ENCODE assay signal across 8 cellular contexts in genomic region chr16:31032736-31033708, GRCh38. TPM values are rescaled to one million over a fixed set of nuclear protein-coding genes. Genes with fewer than 3 reads are reported as not detected.
DNase-seq lines count a peak whose midpoint lies in the region; ATAC-seq, FAIRE-seq and TF ChIP-seq lines count a peak whose summit lies in the region.

STX4 (plus strand) TSS chr16:31033558; CDS start chr16:31033806, 248 bp downstream.

- H3K27ac ChIP-seq in pancreas, result peak within 1 kb of the TSS; percentile 85 to 96 (median 90)
- peak within 1 kb of the TSS; percentile 92 to 93 for H3K27ac ChIP-seq in tibial artery

- TF ChIP-seq CTCF in GM10266 (IDR thresholded peaks at IDR 0.05; ENCODE audit: control insufficient read depth, insufficient read depth, low read depth, missing control alignments) (no peak), pancreas (IDR thresholded peaks at IDR 0.05) (no peak), tibial artery (IDR thresholded peaks at IDR 0.05) (peak in 1 of 2 experiments; percentile 5)

- intact Hi-C loops in Right ventricle myocardium inferior (cut with DNase I), result loop anchor here (5.0 kb wide), 1 partner anchor 76 kb away; the partner anchor contains the start of gene SETD1A
- intact Hi-C loops in pancreas (cut with DNase I), result no loop called here
- intact Hi-C loops in tibial artery (cut with DNase I; ENCODE audit: low total_unique reads), result loop anchor here (5.0 kb wide), 1 partner anchor 36 kb away; no protein-coding TSS in a partner anchor

- H3K9me3 ChIP-seq in pancreas (no peaks in the 10 kb centered on the region), tibial artery (no peaks in the 10 kb centered on the region)

- H3K27me3 ChIP-seq in pancreas, result no peaks in the 10 kb centered on the region
- H3K27me3 ChIP-seq in tibial artery, result no peaks in the 10 kb centered on the region

- ATAC-seq in HG02678 (IDR thresholded peaks at IDR 0.05; ENCODE audit: unreplicated experiment), result peak; percentile 77
- peak; percentile 95 for ATAC-seq in Right ventricle myocardium inferior
- peak; percentile 94 to 98 (median 95) for ATAC-seq in pancreas

- peak within 1 kb of the TSS; percentile 82 to 99 (median 96) for H3K4me3 ChIP-seq in pancreas
- H3K4me3 ChIP-seq in tibial artery, result peak within 1 kb of the TSS; percentile 83 to 99

- H3K4me1 ChIP-seq in pancreas (peaks cover 4 to 5% (median 4%) of the 10 kb centered on the region in 3 donors), tibial artery (peaks cover 0 to 22% (median 12%) of the 10 kb centered on the region in 4 donors)

- FAIRE-seq in pancreas (lab: Jason Lieb, UNC), result no peak

- WGBS in pancreas, 2 donors, result 0% methylated on average over 74 to 75 of the region's 75 CpGs

- DNase-seq in GM10266 (ENCODE audit: extremely low spot score), result peak; percentile 95
- DNase-seq in NCI-H128 (lab: John Stamatoyannopoulos, UW; ENCODE audit: unreplicated experiment), result peak; percentile 83
- peak; percentile 90 to 93 for DNase-seq in SW 1271 (lab: John Stamatoyannopoulos, UW)
- peak; percentile 93 for DNase-seq in activated naive CD8-positive, alpha-beta T cell treated with anti-CD3 and anti-CD28 coated beads, Interleukin-2, amount 50 U/mL, for 16 hours (ENCODE audit: low read depth, low spot score)
- peak; percentile 99 for DNase-seq in Right ventricle myocardium inferior (ENCODE audit: missing footprints)
- DNase-seq in pancreas, result peak; percentile 96 to 99 (median 98)
- DNase-seq in tibial artery, result peak; percentile 97 to 98

- H3K36me3 ChIP-seq in pancreas (peaks cover 0 to 4% (median 4%) of the 10 kb centered on the region in 3 donors), tibial artery (peaks cover 2 to 25% (median 21%) of the 10 kb centered on the region in 3 donors)

RNA-seq across cellular contexts. Expression of gene STX4, which starts in this region (rescaled TPM):
- 42.3 TPM for total RNA-seq in Right ventricle myocardium inferior
- 10 to 100 TPM; 22.2 to 48.9 (median 26.9) TPM for total RNA-seq in pancreas
- polyA plus RNA-seq in pancreas, result 10 to 100 TPM; 91.8 to 94.4 TPM

Comparison
In these comparisons a context has a peak if more than half of its experiments do, and no peak if none do; other contexts are left out.
1. Peak in every context shown above with its lines: DNase-seq, ATAC-seq, H3K4me3 ChIP-seq and H3K27ac ChIP-seq.
2. intact Hi-C loops: an anchor here in Right ventricle myocardium inferior (5.0 kb wide) and tibial artery (5.0 kb wide); none called in pancreas.